In the genomic region with DNA sequence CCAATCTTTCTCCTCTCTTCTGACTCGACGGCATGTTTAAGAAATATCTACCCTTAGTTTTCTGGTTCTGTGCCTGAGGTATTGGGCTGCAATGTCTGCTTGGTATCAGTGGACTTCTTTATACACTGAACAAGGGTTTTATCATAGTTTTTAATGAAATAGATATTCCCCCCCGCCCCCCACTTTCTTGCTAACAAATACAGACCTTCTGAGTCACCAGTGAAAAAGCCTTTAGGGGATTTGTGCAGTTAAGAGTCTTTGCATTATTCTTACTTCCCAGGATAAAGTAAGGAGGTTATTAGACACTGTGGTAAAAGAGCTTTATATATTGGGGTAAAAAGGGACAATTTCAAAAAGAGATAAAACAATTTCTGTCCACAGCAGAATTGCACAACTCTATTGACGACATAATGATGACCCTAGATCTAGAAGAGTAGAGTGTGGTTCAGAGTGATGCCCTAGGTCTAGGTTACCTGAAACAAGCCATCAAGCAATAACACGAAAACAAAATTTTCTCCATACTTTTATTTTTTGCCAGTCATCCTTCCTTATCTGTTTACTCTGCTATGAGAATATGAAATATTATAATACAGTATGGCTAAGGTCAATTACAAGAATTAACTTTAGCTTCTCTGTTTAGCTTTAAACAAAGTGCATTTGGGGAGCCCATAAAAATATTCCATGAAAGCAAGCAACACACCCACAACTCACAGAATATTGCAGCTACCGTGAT, we compare ENCODE assay signal across 14 cellular contexts.
"Had no signal": no experiment of that assay in that cellular context is flagged by ENCODE, and none has a peak within 500 bp of the region (broad histone marks: within the 10 kb centered on the region; RNA-seq: fewer than 3 reads in every experiment).

No MANE protein-coding gene starts in this region.

- H3K27me3 ChIP-seq: dorsolateral prefrontal cortex, pancreas, spleen, upper lobe of right lung had no signal

- H3K27me3 Mint-ChIP-seq: activated naive CD8-positive, alpha-beta T cell had no signal

- H3K36me3 Mint-ChIP-seq: activated naive CD8-positive, alpha-beta T cell; naive thymus-derived CD8-positive, alpha-beta T cell had no signal

- H3K27ac Mint-ChIP-seq: activated naive CD8-positive, alpha-beta T cell; naive thymus-derived CD8-positive, alpha-beta T cell had no signal

- H3K36me3 ChIP-seq: pancreas, spleen, upper lobe of right lung had no signal

- H3K4me3 ChIP-seq: dorsolateral prefrontal cortex, pancreas, spleen, upper lobe of right lung had no signal

- H3K4me3 Mint-ChIP-seq: activated naive CD8-positive, alpha-beta T cell; naive thymus-derived CD8-positive, alpha-beta T cell had no signal

- ATAC-seq: naive thymus-derived CD8-positive, alpha-beta T cell; pancreas; sciatic nerve; upper lobe of right lung had no signal

- DNase-seq: activated CD4-positive, alpha-beta T cell treated with anti-CD3 and anti-CD28 coated beads, Interleukin-2, amount 50 U/mL, for 4 hours; activated gamma-delta T cell; amygdala; dorsolateral prefrontal cortex; mesenchymal stem cell; naive thymus-derived CD8-positive, alpha-beta T cell; pancreas; spleen; stimulated activated CD8-positive, alpha-beta memory T cell treated with anti-CD3 and anti-CD28 coated beads, Interleukin-4, amount 100 ng/mL, for 48 hours; stimulated activated naive CD4-positive, alpha-beta T cell; upper lobe of right lung had no signal

- H3K27ac ChIP-seq: dorsolateral prefrontal cortex, epithelial cell of prostate, pancreas, spleen, upper lobe of right lung had no signal

- H3K9me3 ChIP-seq: pancreas, upper lobe of right lung had no signal

- H3K9me3 Mint-ChIP-seq: naive thymus-derived CD8-positive, alpha-beta T cell had no signal

- H3K4me1 ChIP-seq: pancreas, spleen, upper lobe of right lung had no signal

- H3K4me1 Mint-ChIP-seq: naive thymus-derived CD8-positive, alpha-beta T cell had no signal
